8 cellular contexts compared by ENCODE assay signal in the genomic region with DNA sequence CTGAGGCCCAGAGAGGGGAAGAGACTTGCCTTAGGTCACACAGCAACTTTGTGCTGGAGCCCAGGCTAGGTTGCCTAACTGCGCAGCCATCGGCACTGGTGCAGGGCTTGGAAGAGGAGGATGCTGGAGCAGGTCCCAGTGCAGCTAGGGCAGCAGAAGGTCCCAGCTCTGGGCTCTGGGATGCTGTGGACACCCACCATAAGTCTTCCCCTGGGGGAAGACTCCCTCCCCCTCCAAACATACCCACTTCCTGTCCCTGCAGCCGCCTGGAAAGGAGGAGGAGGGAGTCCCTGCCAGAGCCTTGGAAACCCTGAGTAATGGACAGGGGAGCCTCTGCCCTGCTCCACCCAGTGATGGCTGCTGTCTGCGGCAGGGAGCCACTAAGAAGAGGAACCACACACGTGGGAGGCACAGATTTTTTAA.
DNase-seq lines count a peak whose midpoint lies in the region; ATAC-seq lines count a peak whose summit lies in the region.

No MANE protein-coding gene starts in this region.

- H3K4me3 Mint-ChIP-seq in activated naive CD4-positive, alpha-beta T cell treated with anti-CD3 and anti-CD28 coated beads for 36 hours, result peak overlapping the region; percentile 54

- H3K27me3 ChIP-seq in effector memory CD4-positive, alpha-beta T cell (replicated peaks; ENCODE audit: control insufficient read depth, insufficient read depth, low read length, poor library complexity, severe bottlenecking), result peaks cover 20% of the 10 kb centered on the region

- no peaks in the 10 kb centered on the region for H3K9me3 ChIP-seq in effector memory CD4-positive, alpha-beta T cell (ENCODE audit: control insufficient read depth, low read length)

- H3K4me3 ChIP-seq in effector memory CD4-positive, alpha-beta T cell (ENCODE audit: insufficient read depth, low read depth, low read length, poor library complexity, severe bottlenecking), result no peak overlapping the region

- peaks cover 33% of the 10 kb centered on the region for H3K4me1 ChIP-seq in effector memory CD4-positive, alpha-beta T cell (ENCODE audit: control insufficient read depth, insufficient read depth, low read length, poor library complexity, severe bottlenecking)

- no peaks in the 10 kb centered on the region for H3K9me3 Mint-ChIP-seq in activated naive CD4-positive, alpha-beta T cell treated with anti-CD3 and anti-CD28 coated beads for 36 hours

- intact Hi-C loops in activated naive CD4-positive, alpha-beta T cell treated with anti-CD3 and anti-CD28 coated beads for 36 hours (cut with micrococcal nuclease), result loop anchor here (1.0 to 5.0 kb wide), 2 partner anchors 60 to 103 kb away; no protein-coding TSS in a partner anchor

- H3K36me3 Mint-ChIP-seq in activated naive CD4-positive, alpha-beta T cell treated with anti-CD3 and anti-CD28 coated beads for 36 hours (ENCODE audit: low read depth), result no peaks in the 10 kb centered on the region

- H3K27ac ChIP-seq in effector memory CD4-positive, alpha-beta T cell (ENCODE audit: insufficient read depth, low read length, poor library complexity, severe bottlenecking), result no peak overlapping the region

- H3K36me3 ChIP-seq in effector memory CD4-positive, alpha-beta T cell (ENCODE audit: control insufficient read depth, insufficient read depth, low read length), result no peaks in the 10 kb centered on the region

- H3K27me3 Mint-ChIP-seq in activated naive CD4-positive, alpha-beta T cell treated with anti-CD3 and anti-CD28 coated beads for 36 hours (ENCODE audit: low read depth), result peaks cover 26% of the 10 kb centered on the region

- H3K27ac Mint-ChIP-seq in activated naive CD4-positive, alpha-beta T cell treated with anti-CD3 and anti-CD28 coated beads for 36 hours, result no peak overlapping the region

- peaks cover 12% of the 10 kb centered on the region for H3K4me1 Mint-ChIP-seq in activated naive CD4-positive, alpha-beta T cell treated with anti-CD3 and anti-CD28 coated beads for 36 hours (ENCODE audit: low read depth)

- ATAC-seq in HG03135 (IDR thresholded peaks at IDR 0.05; ENCODE audit: unreplicated experiment) (no peak), GM18873 (IDR thresholded peaks at IDR 0.05; ENCODE audit: low FRiP score, unreplicated experiment) (no peak)

- CTCF ChIA-PET in activated naive CD4-positive, alpha-beta T cell treated with anti-CD3 and anti-CD28 coated beads for 36 hours (lab: Charles Lee), result interaction anchor here (0.7 kb wide), 1 partner anchor 45 kb away, joined by 3 read pairs; no protein-coding TSS in a partner anchor

- peak; percentile 74 for DNase-seq in activated effector memory CD4-positive, alpha-beta T cell treated with anti-CD3 and anti-CD28 coated beads, Interleukin-2, amount 50 U/mL, for 16 hours
- DNase-seq in activated effector memory CD4-positive, alpha-beta T cell treated with Interleukin-2 at 50 U/mL for 16 hours, result no peak
- DNase-seq in activated naive CD4-positive, alpha-beta T cell treated with anti-CD3 and anti-CD28 coated beads for 36 hours, result peak; percentile 60
- DNase-seq in kidney glomerular epithelial cell (lab: John Stamatoyannopoulos, UW) (peak; percentile 20), stromal cell of bone marrow (ENCODE audit: low read depth) (peak; percentile 59)
- no peak for DNase-seq in effector memory CD4-positive, alpha-beta T cell

Comparison
In these comparisons a context has a peak if more than half of its experiments do, and no peak if none do; other contexts are left out.
1. DNase-seq: peak in activated effector memory CD4-positive, alpha-beta T cell treated with anti-CD3 and anti-CD28 coated beads, Interleukin-2, amount 50 U/mL, for 16 hours (single experiment), activated naive CD4-positive, alpha-beta T cell treated with anti-CD3 and anti-CD28 coated beads for 36 hours (single experiment), kidney glomerular epithelial cell (single experiment) and stromal cell of bone marrow (single experiment); none in activated effector memory CD4-positive, alpha-beta T cell treated with Interleukin-2 at 50 U/mL for 16 hours (single experiment) and effector memory CD4-positive, alpha-beta T cell (0 of 3).